25 cellular contexts compared by ENCODE assay signal in the genomic region with DNA sequence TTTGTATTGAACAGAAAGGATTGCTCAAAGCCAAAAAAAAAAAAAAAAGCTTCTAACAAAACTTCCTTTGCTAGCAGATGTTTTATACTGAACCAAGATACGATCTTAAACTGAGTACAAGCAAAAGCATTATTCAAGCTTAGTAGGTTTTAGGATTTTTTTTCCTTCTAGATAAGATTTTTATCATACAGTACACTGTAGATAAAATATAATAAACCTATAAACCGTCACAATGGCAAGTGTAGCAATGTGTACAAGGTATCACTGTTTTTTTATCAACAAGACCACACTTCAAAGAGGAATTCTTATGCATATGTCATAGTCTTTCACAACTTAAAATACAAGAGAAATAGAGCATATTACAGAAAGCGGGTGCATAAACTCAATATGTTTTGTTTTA. TPM values are rescaled to one million over a fixed set of nuclear protein-coding genes. Genes with fewer than 3 reads are reported as not detected.
"Had no signal": no experiment of that assay in that cellular context is flagged by ENCODE, and none has a peak within 500 bp of the region (broad histone marks: within the 10 kb centered on the region; RNA-seq: fewer than 3 reads in every experiment).

No MANE protein-coding gene starts in this region.

- DNase-seq: colonic mucosa; cortex of kidney; dorsolateral prefrontal cortex; effector CD4-positive, alpha-beta T cell; effector CD8-positive, alpha-beta T cell; effector memory CD4-positive, alpha-beta T cell; effector memory CD8-positive, alpha-beta T cell; endodermal cell; erythroblast; esophagus squamous epithelium; foreskin fibroblast; foreskin keratinocyte; foreskin melanocyte; gastrocnemius medialis; glutamatergic neuron; head of caudate nucleus; heart left ventricle; heart right ventricle had no signal

- H3K9me3 ChIP-seq: colonic mucosa, esophagus muscularis mucosa, esophagus squamous epithelium, gastrocnemius medialis, gastroesophageal sphincter, heart left ventricle, heart right ventricle had no signal

- H3K27me3 ChIP-seq: colonic mucosa, dorsolateral prefrontal cortex, esophagus muscularis mucosa, esophagus squamous epithelium, foreskin keratinocyte, gastrocnemius medialis, gastroesophageal sphincter, heart left ventricle, heart right ventricle had no signal

- ATAC-seq: effector memory CD8-positive, alpha-beta T cell; esophagus mucosa; foreskin keratinocyte; gastrocnemius medialis; gastroesophageal sphincter; heart left ventricle; heart right ventricle had no signal

- H3K4me1 ChIP-seq: colonic mucosa, esophagus muscularis mucosa, esophagus squamous epithelium, foreskin keratinocyte, gastrocnemius medialis, gastroesophageal sphincter, heart left ventricle, heart right ventricle had no signal

- H3K36me3 ChIP-seq: colonic mucosa, esophagus muscularis mucosa, esophagus squamous epithelium, gastrocnemius medialis, gastroesophageal sphincter, heart left ventricle, heart right ventricle had no signal

- H3K4me3 ChIP-seq: colonic mucosa, coronary artery, dorsolateral prefrontal cortex, esophagus muscularis mucosa, esophagus squamous epithelium, gastrocnemius medialis, gastroesophageal sphincter, heart left ventricle, heart right ventricle had no signal

- H3K27ac ChIP-seq: colonic mucosa, coronary artery, dorsolateral prefrontal cortex, epithelial cell of prostate, esophagus muscularis mucosa, esophagus squamous epithelium, foreskin keratinocyte, gastrocnemius medialis, gastroesophageal sphincter, heart left ventricle, heart right ventricle had no signal

RNA-seq across cellular contexts. Expression of a gene that starts 56.5 kb away (rescaled TPM):
- total RNA-seq: epithelial cell of proximal tubule, esophagus mucosa, foreskin keratinocyte, glomerular endothelial cell had no signal
- polyA plus RNA-seq: foreskin keratinocyte had no signal
